8 cellular contexts compared by ENCODE assay signal in genomic region chr10:70880077-70880534, GRCh38. TPM values are rescaled to one million over a fixed set of nuclear protein-coding genes. Genes with fewer than 3 reads are reported as not detected.
DNase-seq lines count a peak whose midpoint lies in the region; ATAC-seq and TF ChIP-seq lines count a peak whose summit lies in the region.

No MANE protein-coding gene starts in this region.

- no peak for TF ChIP-seq EP300 in gastroesophageal sphincter (IDR thresholded peaks at IDR 0.05)

- ATAC-seq in GM18907 (IDR thresholded peaks at IDR 0.05; ENCODE audit: unreplicated experiment) (peak; percentile 55), gastroesophageal sphincter (peak; percentile 74)

- H4K12ac ChIP-seq in trophoblast cell (ENCODE audit: low read depth, low read length): no peak overlapping the region

- no peak overlapping the region for H4K91ac ChIP-seq in trophoblast cell (ENCODE audit: low read depth, low read length)

- no peaks in the 10 kb centered on the region for H3K79me2 ChIP-seq in trophoblast cell (ENCODE audit: control insufficient read depth, insufficient read depth, low read length, poor library complexity)

- 8% methylated on average over 4 of the region's 4 CpGs for WGBS in gastroesophageal sphincter (ENCODE audit: low coverage in 1 of 2), 2 donors
- no CpG with 5 or more reads among the region's 4 CpGs for WGBS in trophoblast cell (ENCODE audit: extremely low coverage, insufficient coverage, insufficient read length)

- no peak overlapping the region for H3K27ac Mint-ChIP-seq in type B pancreatic cell

- H3K4me1 ChIP-seq in gastroesophageal sphincter (peaks cover 0 to 7% (median 0%) of the 10 kb centered on the region in 3 donors), trophoblast cell (ENCODE audit: control insufficient read depth in 1 of 2, insufficient read depth in 2 of 2, low read length in 2 of 2) (no peaks in the 10 kb centered on the region)

- H3K9me3 Mint-ChIP-seq in type B pancreatic cell: no peaks in the 10 kb centered on the region

- no peak overlapping the region for H3K4me2 ChIP-seq in trophoblast cell (ENCODE audit: low read length)

- no peak overlapping the region for H3K23ac ChIP-seq in trophoblast cell (ENCODE audit: low read length)

- H3K79me1 ChIP-seq in trophoblast cell (ENCODE audit: low read length): no peaks in the 10 kb centered on the region

- H3K36me3 ChIP-seq in MG63 (peaks cover 3% of the 10 kb centered on the region), gastroesophageal sphincter (peaks cover 0 to 86% of the 10 kb centered on the region in 2 donors), trophoblast cell (ENCODE audit: control insufficient read depth in 1 of 2, insufficient read depth in 2 of 2, low read length in 2 of 2) (peaks cover 19 to 44% of the 10 kb centered on the region in 2 experiments)

- no peak overlapping the region for H3K9ac ChIP-seq in trophoblast cell (ENCODE audit: low read length)

- no peak overlapping the region for H2BK5ac ChIP-seq in trophoblast cell (ENCODE audit: low read depth, low read length, poor library complexity)

- H2AFZ ChIP-seq in trophoblast cell (ENCODE audit: insufficient read depth, low read length, poor library complexity): no peak overlapping the region

- no peak overlapping the region for H3K27ac ChIP-seq in gastroesophageal sphincter
- no peak overlapping the region for H3K27ac ChIP-seq in trophoblast cell (ENCODE audit: low read depth, low read length)

- H3K4me1 Mint-ChIP-seq in type B pancreatic cell (ENCODE audit: unreplicated experiment): peaks cover 7% of the 10 kb centered on the region

- no peak overlapping the region for H2BK12ac ChIP-seq in trophoblast cell (ENCODE audit: low read length)

- H3K9me3 ChIP-seq in MG63 (no peaks in the 10 kb centered on the region), gastroesophageal sphincter (no peaks in the 10 kb centered on the region), trophoblast cell (ENCODE audit: insufficient read depth, low read depth, low read length) (no peaks in the 10 kb centered on the region)

- peaks cover 37% of the 10 kb centered on the region for H3K36me3 Mint-ChIP-seq in type B pancreatic cell

- TF ChIP-seq POLR2A in gastroesophageal sphincter (IDR thresholded peaks at IDR 0.05): no peak

- H3K18ac ChIP-seq in trophoblast cell (ENCODE audit: low read length): no peak overlapping the region

- no peak overlapping the region for H3K14ac ChIP-seq in trophoblast cell (ENCODE audit: low read length)

- no peak overlapping the region for H4K8ac ChIP-seq in trophoblast cell (ENCODE audit: low read depth, low read length)

- H3K4ac ChIP-seq in trophoblast cell (ENCODE audit: low read depth, low read length): no peak overlapping the region

- in situ Hi-C loops in SK-MEL-5 (cut with HindIII; ENCODE audit: low pct_unique_long_range_greater_than_20kb, low sequenced_read_pairs): no loop called here

- DNase-seq in AG09309 (ENCODE audit: low read depth) (peak; percentile 45), MG63 (peak; percentile 52), SK-MEL-5 (ENCODE audit: low read depth, low spot score) (peak; percentile 82), trophoblast cell (peak; percentile 73 to 86), type B pancreatic cell (ENCODE audit: extremely low spot score, unreplicated experiment) (no peak)
- peak; percentile 62 for DNase-seq in activated gamma-delta T cell treated with anti-CD3 and anti-CD28 coated beads, Interleukin-2, amount 50 U/mL, for 16 hours (ENCODE audit: low read depth)

- no peaks in the 10 kb centered on the region for H3K27me3 Mint-ChIP-seq in type B pancreatic cell

- no peak overlapping the region for H2AK5ac ChIP-seq in trophoblast cell (ENCODE audit: low read length)

- no peak overlapping the region for H2BK120ac ChIP-seq in trophoblast cell (ENCODE audit: insufficient read depth, low read length, poor library complexity)

- H3K4me3 Mint-ChIP-seq in type B pancreatic cell: no peak overlapping the region

- H3K4me3 ChIP-seq in AG09309 (ENCODE audit: control insufficient read depth, low read depth, low read length) (no peak overlapping the region), MG63 (no peak overlapping the region), gastroesophageal sphincter (no peak overlapping the region), trophoblast cell (ENCODE audit: low read depth, low read length) (no peak overlapping the region)

- TF ChIP-seq CTCF in AG09309 (IDR thresholded peaks at IDR 0.05; ENCODE audit: control insufficient read depth, insufficient read depth, low read depth, low read length, missing control alignments) (peak; percentile 90), gastroesophageal sphincter (IDR thresholded peaks at IDR 0.05) (peak; percentile 86 to 92 (median 89)), type B pancreatic cell (conservative IDR thresholded peaks at IDR 0.05) (peak; percentile 94)

- H3K27me3 ChIP-seq in MG63 (no peaks in the 10 kb centered on the region), gastroesophageal sphincter (no peaks in the 10 kb centered on the region), trophoblast cell (ENCODE audit: insufficient read depth, low read length) (no peaks in the 10 kb centered on the region)

RNA-seq across cellular contexts. Expression of gene PCBD1, which starts 8.3 kb away (rescaled TPM):
- 21.0 and 56.9 TPM in 2 replicates for total RNA-seq in MG63 (2014; rRNA removed; shearing (Covaris generic); ENCODE audit: low replicate concordance)
- total RNA-seq in SK-MEL-5 (2014; rRNA removed; shearing (Covaris generic)): 60.1 and 60.3 TPM in 2 replicates
- polyA plus RNA-seq in SK-MEL-5 (2015; cell fraction: cytosol; rRNA removed): 47.3 and 50.2 TPM in 2 replicates
- 5.1 and 14.8 TPM in 2 replicates for polyA plus RNA-seq in SK-MEL-5 (2015; cell fraction: nucleus; rRNA removed)
- total RNA-seq in gastroesophageal sphincter (100 to 1,000 TPM in 1 of 4 donors, 10 to 100 TPM in 3; 63.4 to 102 (median 74.0) TPM), type B pancreatic cell (ENCODE audit: low replicate concordance) (84.1 and 102 TPM in 2 replicates)
- polyA plus RNA-seq in trophoblast cell (2013): 32.4 and 34.1 TPM in 2 replicates
